ENCODE assay signal across 38 cellular contexts in genomic region chr10:131544495-131544894, GRCh38.
"Had no signal": no experiment of that assay in that cellular context is flagged by ENCODE, and none has a peak within 500 bp of the region (broad histone marks: within the 10 kb centered on the region; RNA-seq: fewer than 3 reads in every experiment).

No MANE protein-coding gene starts in this region.

- H3K4me1 ChIP-seq: ascending aorta had no signal

- H3K9me3 ChIP-seq: ascending aorta had no signal

- H3K4me3 Mint-ChIP-seq: activated B cell treated with CpG ODN at 0.5 μM for 24 hours; activated CD4-positive, alpha-beta memory T cell treated with anti-CD3 and anti-CD28 coated beads, Interleukin-2, amount 10 ng/mL, durations not matched to agents 7 days and 5 days; activated CD4-positive, alpha-beta T cell treated with anti-CD3 and anti-CD28 coated beads, Interleukin-2, amount 10 ng/mL, durations not matched to agents 24 days and 14 days; activated CD8-positive, alpha-beta memory T cell treated with anti-CD3 and anti-CD28 coated beads, Interleukin-2, amount 10 ng/mL, durations not matched to agents 7 days and 5 days; activated CD8-positive, alpha-beta T cell treated with anti-CD3 and anti-CD28 coated beads, Interleukin-2, amount 10 ng/mL, durations not matched to agents 7 days and 5 days; activated naive CD4-positive, alpha-beta T cell treated with anti-CD3 and anti-CD28 coated beads, Interleukin-2, amount 10 ng/mL, durations not matched to agents 7 days and 5 days; activated naive CD4-positive, alpha-beta T cell treated with anti-CD3 and anti-CD28 coated beads, Interleukin-2, amount 50 U/mL, for 24 hours; activated naive CD8-positive, alpha-beta T cell; activated naive CD8-positive, alpha-beta T cell treated with anti-CD3 and anti-CD28 coated beads, Interleukin-2, amount 10 ng/mL, durations not matched to agents 7 days and 5 days; activated naive CD8-positive, alpha-beta T cell treated with anti-CD3 and anti-CD28 coated beads, Interleukin-2, amount 50 U/mL, for 24 hours; activated T-cell treated with anti-CD3 and anti-CD28 coated beads, Interleukin-2, amount 50 U/mL, for 24 hours; brain; central memory CD8-positive, alpha-beta T cell; T-helper 1 cell treated with Interleukin-12 subunit alpha and Interleukin-12 subunit beta and Interleukin-4 antibody, amounts not matched to agents 30 μg/mL and 1 μg/mL, for 36 hours; T-helper 2 cell treated with Interferon-gamma antibody and Interleukin-4, amounts not matched to agents 5 μg/mL and 100 μg/mL, for 36 hours had no signal

- H3K36me3 Mint-ChIP-seq: activated CD8-positive, alpha-beta memory T cell treated with anti-CD3 and anti-CD28 coated beads, Interleukin-2, amount 10 ng/mL, durations not matched to agents 7 days and 5 days; activated naive CD4-positive, alpha-beta T cell treated with anti-CD3 and anti-CD28 coated beads, Interleukin-2, amount 10 ng/mL, durations not matched to agents 7 days and 5 days; activated naive CD4-positive, alpha-beta T cell treated with anti-CD3 and anti-CD28 coated beads, Interleukin-2, amount 50 U/mL, for 24 hours; activated naive CD8-positive, alpha-beta T cell; activated naive CD8-positive, alpha-beta T cell treated with anti-CD3 and anti-CD28 coated beads, Interleukin-2, amount 10 ng/mL, durations not matched to agents 7 days and 5 days; brain had no signal

- H3K4me1 Mint-ChIP-seq: activated B cell treated with CpG ODN at 0.5 μM for 24 hours; activated CD4-positive, alpha-beta memory T cell treated with anti-CD3 and anti-CD28 coated beads, Interleukin-2, amount 10 ng/mL, durations not matched to agents 7 days and 5 days; activated CD4-positive, alpha-beta T cell treated with anti-CD3 and anti-CD28 coated beads, Interleukin-2, amount 10 ng/mL, durations not matched to agents 24 days and 14 days; activated CD8-positive, alpha-beta memory T cell treated with anti-CD3 and anti-CD28 coated beads, Interleukin-2, amount 10 ng/mL, durations not matched to agents 7 days and 5 days; activated naive CD4-positive, alpha-beta T cell treated with anti-CD3 and anti-CD28 coated beads, Interleukin-2, amount 10 ng/mL, durations not matched to agents 7 days and 5 days; activated naive CD4-positive, alpha-beta T cell treated with anti-CD3 and anti-CD28 coated beads, Interleukin-2, amount 50 U/mL, for 24 hours; activated naive CD8-positive, alpha-beta T cell treated with anti-CD3 and anti-CD28 coated beads, Interleukin-2, amount 10 ng/mL, durations not matched to agents 7 days and 5 days; activated naive CD8-positive, alpha-beta T cell treated with anti-CD3 and anti-CD28 coated beads, Interleukin-2, amount 50 U/mL, for 24 hours; central memory CD8-positive, alpha-beta T cell had no signal

- ATAC-seq: activated CD8-positive, alpha-beta memory T cell treated with anti-CD3 and anti-CD28 coated beads, Interleukin-2, amount 10 ng/mL, durations not matched to agents 7 days and 5 days; activated CD8-positive, alpha-beta T cell treated with anti-CD3 and anti-CD28 coated beads, Interleukin-2, amount 10 ng/mL, durations not matched to agents 7 days and 5 days; activated naive CD8-positive, alpha-beta T cell treated with anti-CD3 and anti-CD28 coated beads, Interleukin-2, amount 50 U/mL, for 24 hours had no signal

- H3K27ac ChIP-seq: ascending aorta, cardiac muscle cell, VCaP had no signal

- DNase-seq: activated B cell treated with CpG ODN at 0.5 μM for 24 hours; activated CD4-positive, alpha-beta memory T cell treated with anti-CD3 and anti-CD28 coated beads, Interleukin-2, amount 10 ng/mL, durations not matched to agents 7 days and 5 days; activated CD4-positive, alpha-beta T cell treated with anti-CD3 and anti-CD28 coated beads for 4 hours; activated CD4-positive, alpha-beta T cell treated with anti-CD3 and anti-CD28 coated beads, Interleukin-2, amount 10 ng/mL, durations not matched to agents 24 days and 14 days; activated CD4-positive, alpha-beta T cell treated with anti-CD3 and anti-CD28 coated beads, Interleukin-2, amount 50 U/mL, for 1 hour; activated CD4-positive, alpha-beta T cell treated with anti-CD3 and anti-CD28 coated beads, Interleukin-2, amount 50 U/mL, for 4 hours; activated CD4-positive, CD25-positive, alpha-beta regulatory T cell treated with anti-CD3 and anti-CD28 coated beads, Interleukin-2, amount 50 U/mL, for 72 hours; activated CD8-positive, alpha-beta memory T cell treated with anti-CD3 and anti-CD28 coated beads for 24 hours; activated CD8-positive, alpha-beta memory T cell treated with anti-CD3 and anti-CD28 coated beads, Interleukin-2, amount 10 ng/mL, durations not matched to agents 7 days and 5 days; activated CD8-positive, alpha-beta memory T cell treated with anti-CD3 and anti-CD28 coated beads, Interleukin-2, amount 50 U/mL, for 48 hours; activated CD8-positive, alpha-beta T cell treated with anti-CD3 and anti-CD28 coated beads, Interleukin-2, amount 10 ng/mL, durations not matched to agents 7 days and 5 days; activated effector memory CD4-positive, alpha-beta T cell treated with Interleukin-2 at 50 U/mL for 16 hours; activated gamma-delta T cell; activated naive CD4-positive, alpha-beta T cell treated with anti-CD3 and anti-CD28 coated beads, Interleukin-2, amount 10 ng/mL, durations not matched to agents 7 days and 5 days; activated naive CD4-positive, alpha-beta T cell treated with Interleukin-2 at 50 U/mL for 16 hours; activated naive CD8-positive, alpha-beta T cell treated with anti-CD3 and anti-CD28 coated beads, Interleukin-2, amount 10 ng/mL, durations not matched to agents 7 days and 5 days; activated naive CD8-positive, alpha-beta T cell treated with anti-CD3 and anti-CD28 coated beads, Interleukin-2, amount 50 U/mL, for 24 hours; activated T-cell treated with anti-CD3 and anti-CD28 coated beads, Interleukin-2, amount 50 U/mL, for 24 hours; activated T-cell treated with anti-CD3 and anti-CD28 coated beads, Interleukin-2, amount 50 U/mL, for 48 hours; amygdala; anterior cingulate cortex; caudate nucleus; cerebellar nuclear complex; T-helper 1 cell; T-helper 2 cell; T-helper 9 cell had no signal

- H3K9me3 Mint-ChIP-seq: activated B cell treated with CpG ODN at 0.5 μM for 24 hours; activated CD4-positive, alpha-beta memory T cell treated with anti-CD3 and anti-CD28 coated beads, Interleukin-2, amount 10 ng/mL, durations not matched to agents 7 days and 5 days; activated CD4-positive, alpha-beta T cell treated with anti-CD3 and anti-CD28 coated beads, Interleukin-2, amount 10 ng/mL, durations not matched to agents 24 days and 14 days; activated naive CD4-positive, alpha-beta T cell treated with anti-CD3 and anti-CD28 coated beads, Interleukin-2, amount 10 ng/mL, durations not matched to agents 7 days and 5 days; activated naive CD4-positive, alpha-beta T cell treated with anti-CD3 and anti-CD28 coated beads, Interleukin-2, amount 50 U/mL, for 24 hours; activated naive CD8-positive, alpha-beta T cell treated with anti-CD3 and anti-CD28 coated beads, Interleukin-2, amount 10 ng/mL, durations not matched to agents 7 days and 5 days; activated naive CD8-positive, alpha-beta T cell treated with anti-CD3 and anti-CD28 coated beads, Interleukin-2, amount 50 U/mL, for 24 hours; activated T-cell treated with anti-CD3 and anti-CD28 coated beads, Interleukin-2, amount 50 U/mL, for 24 hours; activated T-helper 2 cell treated with anti-CD3 and anti-CD28 coated beads, Interferon-gamma antibody, Interleukin-2, Interleukin-4, amounts not matched to agents 10 μg/mL and 5 μg/mL and 100 μg/mL, durations not matched to agents 14 hours and 24 hours and 36 hours; central memory CD8-positive, alpha-beta T cell; T-helper 1 cell treated with Interleukin-12 subunit alpha and Interleukin-12 subunit beta and Interleukin-4 antibody, amounts not matched to agents 30 μg/mL and 1 μg/mL, for 36 hours; T-helper 2 cell treated with Interferon-gamma antibody and Interleukin-4, amounts not matched to agents 5 μg/mL and 100 μg/mL, for 36 hours had no signal

- H3K27ac Mint-ChIP-seq: activated B cell treated with CpG ODN at 0.5 μM for 24 hours; activated CD4-positive, alpha-beta memory T cell treated with anti-CD3 and anti-CD28 coated beads, Interleukin-2, amount 10 ng/mL, durations not matched to agents 7 days and 5 days; activated CD4-positive, alpha-beta T cell treated with anti-CD3 and anti-CD28 coated beads, Interleukin-2, amount 10 ng/mL, durations not matched to agents 24 days and 14 days; activated CD8-positive, alpha-beta memory T cell treated with anti-CD3 and anti-CD28 coated beads, Interleukin-2, amount 10 ng/mL, durations not matched to agents 7 days and 5 days; activated CD8-positive, alpha-beta T cell treated with anti-CD3 and anti-CD28 coated beads, Interleukin-2, amount 10 ng/mL, durations not matched to agents 7 days and 5 days; activated naive CD4-positive, alpha-beta T cell treated with anti-CD3 and anti-CD28 coated beads, Interleukin-2, amount 10 ng/mL, durations not matched to agents 7 days and 5 days; activated naive CD4-positive, alpha-beta T cell treated with anti-CD3 and anti-CD28 coated beads, Interleukin-2, amount 50 U/mL, for 24 hours; activated naive CD8-positive, alpha-beta T cell; activated naive CD8-positive, alpha-beta T cell treated with anti-CD3 and anti-CD28 coated beads, Interleukin-2, amount 10 ng/mL, durations not matched to agents 7 days and 5 days; activated naive CD8-positive, alpha-beta T cell treated with anti-CD3 and anti-CD28 coated beads, Interleukin-2, amount 50 U/mL, for 24 hours; activated T-cell treated with anti-CD3 and anti-CD28 coated beads, Interleukin-2, amount 50 U/mL, for 24 hours; activated T-helper 2 cell treated with anti-CD3 and anti-CD28 coated beads, Interferon-gamma antibody, Interleukin-2, Interleukin-4, amounts not matched to agents 10 μg/mL and 5 μg/mL and 100 μg/mL, durations not matched to agents 14 hours and 24 hours and 36 hours; brain; T-helper 1 cell treated with Interleukin-12 subunit alpha and Interleukin-12 subunit beta and Interleukin-4 antibody, amounts not matched to agents 30 μg/mL and 1 μg/mL, for 36 hours; T-helper 2 cell treated with Interferon-gamma antibody and Interleukin-4, amounts not matched to agents 5 μg/mL and 100 μg/mL, for 36 hours had no signal

- H3K27me3 ChIP-seq: ascending aorta had no signal

- H3K36me3 ChIP-seq: ascending aorta, cardiac muscle cell had no signal

- H3K27me3 Mint-ChIP-seq: activated CD4-positive, alpha-beta memory T cell treated with anti-CD3 and anti-CD28 coated beads, Interleukin-2, amount 10 ng/mL, durations not matched to agents 7 days and 5 days; activated CD4-positive, alpha-beta T cell treated with anti-CD3 and anti-CD28 coated beads, Interleukin-2, amount 10 ng/mL, durations not matched to agents 24 days and 14 days; activated CD8-positive, alpha-beta memory T cell treated with anti-CD3 and anti-CD28 coated beads, Interleukin-2, amount 10 ng/mL, durations not matched to agents 7 days and 5 days; activated naive CD4-positive, alpha-beta T cell treated with anti-CD3 and anti-CD28 coated beads, Interleukin-2, amount 10 ng/mL, durations not matched to agents 7 days and 5 days; activated naive CD8-positive, alpha-beta T cell treated with anti-CD3 and anti-CD28 coated beads, Interleukin-2, amount 10 ng/mL, durations not matched to agents 7 days and 5 days had no signal

- FAIRE-seq: bronchial epithelial cell, TTC549 had no signal

- H3K4me3 ChIP-seq: ascending aorta, cardiac muscle cell had no signal
